Comparison of ENCODE assay signal across 12 cellular contexts in genomic region chr12:108702534-108702933, GRCh38. TPM values are rescaled to one million over a fixed set of nuclear protein-coding genes. Genes with fewer than 3 reads are reported as not detected.
A peak's percentile ranks its signal among the peaks of the same experiment; 100 is the strongest.
DNase-seq lines count a peak whose midpoint lies in the region; ATAC-seq and TF ChIP-seq lines count a peak whose summit lies in the region.
"Had no signal": no experiment of that assay in that cellular context is flagged by ENCODE, and none has a peak within 500 bp of the region (broad histone marks: within the 10 kb centered on the region; RNA-seq: fewer than 3 reads in every experiment).

No MANE protein-coding gene starts in this region.

- no peak for ATAC-seq in HG03571 (IDR thresholded peaks at IDR 0.05; ENCODE audit: unreplicated experiment)

- H3K4me1 ChIP-seq in HUES64 (ENCODE audit: insufficient read depth, low read length) (peaks cover 38% of the 10 kb centered on the region), mesodermal cell (ENCODE audit: control insufficient read depth, insufficient read depth, low read length, poor library complexity, severe bottlenecking) (peaks cover 44% of the 10 kb centered on the region)

- CTCF ChIA-PET in activated CD4-positive, alpha-beta memory T cell treated with anti-CD3 and anti-CD28 coated beads, Interleukin-2, amount 10 ng/mL, durations not matched to agents 7 days and 5 days (lab: Charles Lee), result interaction anchor here (0.6 to 2.4 kb wide), 6 partner anchors 16 to 1149 kb away, joined by 3 to 9 read pairs (median 4); no protein-coding TSS in a partner anchor

- peak overlapping the region; percentile 56 to 95 (median 87) for H3K27ac Mint-ChIP-seq in brain
- no peak overlapping the region for H3K27ac Mint-ChIP-seq in activated CD4-positive, alpha-beta memory T cell treated with anti-CD3 and anti-CD28 coated beads, Interleukin-2, amount 10 ng/mL, durations not matched to agents 7 days and 5 days

- no peak for TF ChIP-seq CTCF in brain (conservative IDR thresholded peaks at IDR 0.05)

- H3K4me3 Mint-ChIP-seq in brain, result peak overlapping the region in 4 of 5 experiments; percentile 54 to 68 (median 62)
- H3K4me3 Mint-ChIP-seq in activated CD4-positive, alpha-beta memory T cell treated with anti-CD3 and anti-CD28 coated beads, Interleukin-2, amount 10 ng/mL, durations not matched to agents 7 days and 5 days, result no peak overlapping the region

- H3K36me3 ChIP-seq in HUES64 (ENCODE audit: insufficient read depth, low read length) (peaks cover 34% of the 10 kb centered on the region), mesodermal cell (ENCODE audit: control insufficient read depth, insufficient read depth, low read length) (peaks cover 63% of the 10 kb centered on the region)

- H3K4me3 ChIP-seq in HUES64 (ENCODE audit: low read length), result no peak overlapping the region
- H3K4me3 ChIP-seq in mesodermal cell (ENCODE audit: extremely low read depth, insufficient read depth, low read length, poor library complexity, severe bottlenecking), result no peak overlapping the region

- WGBS in HUES64, result 88% methylated on average over 6 of the region's 6 CpGs
- WGBS in mesodermal cell (ENCODE audit: insufficient coverage in 2 of 2), 2 experiments, result 86 to 90% methylated on average over 3 to 5 of the region's 6 CpGs

- no peak for DNase-seq in activated CD4-positive, alpha-beta memory T cell treated with anti-CD3 and anti-CD28 coated beads, Interleukin-2, amount 10 ng/mL, durations not matched to agents 7 days and 5 days
- DNase-seq in nucleus accumbens (lab: John Stamatoyannopoulos, UW) (no peak), cerebellar cortex (ENCODE audit: low spot score) (no peak)
- DNase-seq: activated CD4-positive, alpha-beta T cell treated with anti-CD3 and anti-CD28 coated beads for 4 hours; EL; kidney had no signal

- H3K36me3 Mint-ChIP-seq in brain, result peaks cover 64% of the 10 kb centered on the region
- peaks cover 14% of the 10 kb centered on the region for H3K36me3 Mint-ChIP-seq in activated CD4-positive, alpha-beta memory T cell treated with anti-CD3 and anti-CD28 coated beads, Interleukin-2, amount 10 ng/mL, durations not matched to agents 7 days and 5 days (ENCODE audit: low read depth)

- peaks cover 91% of the 10 kb centered on the region for H3K4me1 Mint-ChIP-seq in brain
- H3K4me1 Mint-ChIP-seq in activated CD4-positive, alpha-beta memory T cell treated with anti-CD3 and anti-CD28 coated beads, Interleukin-2, amount 10 ng/mL, durations not matched to agents 7 days and 5 days, result peaks cover 16% of the 10 kb centered on the region

- H3K9me3 Mint-ChIP-seq in brain, result no peaks in the 10 kb centered on the region
- H3K9me3 Mint-ChIP-seq in activated CD4-positive, alpha-beta memory T cell treated with anti-CD3 and anti-CD28 coated beads, Interleukin-2, amount 10 ng/mL, durations not matched to agents 7 days and 5 days, result no peaks in the 10 kb centered on the region
- H3K9me3 Mint-ChIP-seq: activated naive CD4-positive, alpha-beta T cell treated with anti-CD3 and anti-CD28 coated beads, Interleukin-2, amount 50 U/mL, for 72 hours had no signal

- H3K27ac ChIP-seq in HUES64 (ENCODE audit: low read depth, low read length) (peak overlapping the region; percentile 11; the same call in 1 of the 2 replicates), mesodermal cell (ENCODE audit: low read depth, low read length, severe bottlenecking) (peak overlapping the region; percentile 88), temporal lobe (ENCODE audit: low read depth, low read length) (peak overlapping the region; percentile 66)

- H3K9me3 ChIP-seq in HUES64 (ENCODE audit: insufficient read depth, low read depth, low read length), result no peaks in the 10 kb centered on the region
- H3K9me3 ChIP-seq in mesodermal cell (ENCODE audit: control insufficient read depth, low read length), result no peaks in the 10 kb centered on the region

- POLR2A ChIA-PET in activated CD4-positive, alpha-beta memory T cell treated with anti-CD3 and anti-CD28 coated beads, Interleukin-2, amount 10 ng/mL, durations not matched to agents 7 days and 5 days (lab: Charles Lee), result interaction anchor here (0.9 to 1.3 kb wide), 4 partner anchors 11 to 38 kb away, joined by 3 read pairs; no protein-coding TSS in a partner anchor

- H3K27me3 Mint-ChIP-seq in brain, result no peaks in the 10 kb centered on the region
- H3K27me3 Mint-ChIP-seq in activated CD4-positive, alpha-beta memory T cell treated with anti-CD3 and anti-CD28 coated beads, Interleukin-2, amount 10 ng/mL, durations not matched to agents 7 days and 5 days, result peaks cover 4% of the 10 kb centered on the region

- no peaks in the 10 kb centered on the region for H3K27me3 ChIP-seq in HUES64 (ENCODE audit: insufficient read depth, low read length)

- peak overlapping the region; percentile 2 for H3K9ac ChIP-seq in HUES64 (ENCODE audit: low read depth, low read length)

RNA-seq across cellular contexts. Expression of gene CORO1C, which starts 28.8 kb away (rescaled TPM):
- 74.6 TPM for polyA plus RNA-seq in HUES64 (2013, experiment 1 of 2)
- polyA plus RNA-seq in HUES64 (2013, experiment 2 of 2), result 80.3 TPM
- polyA plus RNA-seq in brain (ENCODE audit: insufficient read depth, low read depth, low replicate concordance), result 78.9 TPM
- 168 TPM for polyA plus RNA-seq in mesodermal cell (2013, experiment 1 of 2)
- polyA plus RNA-seq in mesodermal cell (2013, experiment 2 of 2), result 149 TPM
- total RNA-seq in temporal lobe, result 139 TPM
- total RNA-seq in activated CD4-positive, alpha-beta memory T cell treated with anti-CD3 and anti-CD28 coated beads, Interleukin-2, amount 10 ng/mL, durations not matched to agents 7 days and 5 days, result 10 to 100 TPM; 30.9 to 35.7 TPM

Comparison
In these comparisons a context has a peak if more than half of its experiments do, and no peak if none do; other contexts are left out.
1. H3K27ac ChIP-seq: peak in every context shown above with its lines; median percentile 88 in mesodermal cell; 66 in temporal lobe; 11 in HUES64.